Comparison of ENCODE assay signal across 29 cellular contexts in genomic region chr13:44605711-44606110, GRCh38.
"Had no signal": no experiment of that assay in that cellular context is flagged by ENCODE, and none has a peak within 500 bp of the region (broad histone marks: within the 10 kb centered on the region; RNA-seq: fewer than 3 reads in every experiment).

No MANE protein-coding gene starts in this region.

- H3K9me3 Mint-ChIP-seq: T-helper 1 cell treated with Interleukin-12 subunit alpha and Interleukin-12 subunit beta and Interleukin-4 antibody, amounts not matched to agents 30 μg/mL and 1 μg/mL, for 36 hours had no signal

- DNase-seq: activated CD4-positive, alpha-beta memory T cell treated with anti-CD3 and anti-CD28 coated beads for 36 hours; activated CD4-positive, alpha-beta T cell treated with anti-CD3 and anti-CD28 coated beads for 36 hours; activated CD4-positive, alpha-beta T cell treated with anti-CD3 and anti-CD28 coated beads, Interleukin-2, amount 10 ng/mL, durations not matched to agents 24 days and 14 days; activated CD4-positive, CD25-positive, alpha-beta regulatory T cell; activated CD4-positive, CD25-positive, alpha-beta regulatory T cell treated with anti-CD3 and anti-CD28 coated beads, Interleukin-2, amount 50 U/mL, for 72 hours; activated CD8-positive, alpha-beta memory T cell treated with anti-CD3 and anti-CD28 coated beads, Interleukin-2, amount 50 U/mL, for 48 hours; activated CD8-positive, alpha-beta T cell treated with anti-CD3 and anti-CD28 coated beads, Interleukin-2, amount 10 ng/mL, durations not matched to agents 7 days and 5 days; activated gamma-delta T cell; activated naive CD4-positive, alpha-beta T cell; activated naive CD4-positive, alpha-beta T cell treated with anti-CD3 and anti-CD28 coated beads, Interleukin-2, amount 10 ng/mL, durations not matched to agents 7 days and 5 days; activated naive CD8-positive, alpha-beta T cell treated with anti-CD3 and anti-CD28 coated beads, Interleukin-2, amount 10 ng/mL, durations not matched to agents 7 days and 5 days; activated T-cell treated with anti-CD3 and anti-CD28 coated beads for 4 hours; activated T-cell treated with anti-CD3 and anti-CD28 coated beads, Interleukin-2, amount 50 U/mL, for 24 hours; activated T-cell treated with anti-CD3 and anti-CD28 coated beads, Interleukin-2, amount 50 U/mL, for 72 hours; amniotic stem cell; anterior cingulate cortex; brain microvascular endothelial cell; dorsolateral prefrontal cortex; effector memory CD4-positive, alpha-beta T cell; endodermal cell; head of caudate nucleus; hippocampal formation had no signal

- H3K4me1 Mint-ChIP-seq: activated CD4-positive, alpha-beta T cell treated with anti-CD3 and anti-CD28 coated beads for 36 hours; activated CD4-positive, alpha-beta T cell treated with anti-CD3 and anti-CD28 coated beads, Interleukin-2, amount 10 ng/mL, durations not matched to agents 24 days and 14 days; activated naive CD4-positive, alpha-beta T cell treated with anti-CD3 and anti-CD28 coated beads, Interleukin-2, amount 10 ng/mL, durations not matched to agents 7 days and 5 days; activated naive CD8-positive, alpha-beta T cell treated with anti-CD3 and anti-CD28 coated beads, Interleukin-2, amount 10 ng/mL, durations not matched to agents 7 days and 5 days; central memory CD8-positive, alpha-beta T cell had no signal

- H3K27me3 ChIP-seq: brain microvascular endothelial cell, dorsolateral prefrontal cortex had no signal

- H3K4me3 Mint-ChIP-seq: activated CD4-positive, alpha-beta memory T cell treated with anti-CD3 and anti-CD28 coated beads for 36 hours; activated CD4-positive, alpha-beta T cell treated with anti-CD3 and anti-CD28 coated beads for 36 hours; activated CD4-positive, alpha-beta T cell treated with anti-CD3 and anti-CD28 coated beads, Interleukin-2, amount 10 ng/mL, durations not matched to agents 24 days and 14 days; activated CD8-positive, alpha-beta T cell treated with anti-CD3 and anti-CD28 coated beads, Interleukin-2, amount 10 ng/mL, durations not matched to agents 7 days and 5 days; activated naive CD4-positive, alpha-beta T cell treated with anti-CD3 and anti-CD28 coated beads, Interleukin-2, amount 10 ng/mL, durations not matched to agents 7 days and 5 days; activated naive CD8-positive, alpha-beta T cell treated with anti-CD3 and anti-CD28 coated beads, Interleukin-2, amount 10 ng/mL, durations not matched to agents 7 days and 5 days; activated T-cell treated with anti-CD3 and anti-CD28 coated beads, Interleukin-2, amount 50 U/mL, for 24 hours; activated T-cell treated with anti-CD3 and anti-CD28 coated beads, Interleukin-2, amount 50 U/mL, for 72 hours; central memory CD8-positive, alpha-beta T cell; dendritic cell treated with granulocyte-macrophage colony-stimulating factor and Interleukin-4, amounts not matched to agents 40 ng/mL and 50 ng/mL, for 4 days; endodermal cell; T-helper 1 cell treated with Interleukin-12 subunit alpha and Interleukin-12 subunit beta and Interleukin-4 antibody, amounts not matched to agents 30 μg/mL and 1 μg/mL, for 36 hours; T-helper 2 cell treated with Interferon-gamma antibody and Interleukin-4, amounts not matched to agents 5 μg/mL and 100 μg/mL, for 36 hours had no signal

- ATAC-seq: activated CD4-positive, alpha-beta T cell treated with anti-CD3 and anti-CD28 coated beads for 36 hours; activated CD8-positive, alpha-beta T cell treated with anti-CD3 and anti-CD28 coated beads, Interleukin-2, amount 10 ng/mL, durations not matched to agents 7 days and 5 days; activated naive CD4-positive, alpha-beta T cell treated with anti-CD3 and anti-CD28 coated beads, Interleukin-2, amount 50 U/mL, for 72 hours; activated T-cell treated with anti-CD3 and anti-CD28 coated beads, Interleukin-2, amount 50 U/mL, for 72 hours; esophagus mucosa had no signal

- H3K4me3 ChIP-seq: coronary artery, dorsolateral prefrontal cortex had no signal

- H3K36me3 ChIP-seq: brain microvascular endothelial cell had no signal

- H3K27ac ChIP-seq: brain microvascular endothelial cell, dorsolateral prefrontal cortex had no signal

- H3K27me3 Mint-ChIP-seq: activated naive CD4-positive, alpha-beta T cell treated with anti-CD3 and anti-CD28 coated beads, Interleukin-2, amount 10 ng/mL, durations not matched to agents 7 days and 5 days; dendritic cell treated with granulocyte-macrophage colony-stimulating factor and Interleukin-4, amounts not matched to agents 40 ng/mL and 50 ng/mL, for 4 days had no signal

- H3K27ac Mint-ChIP-seq: activated CD4-positive, alpha-beta memory T cell treated with anti-CD3 and anti-CD28 coated beads for 36 hours; activated CD4-positive, alpha-beta T cell treated with anti-CD3 and anti-CD28 coated beads for 36 hours; activated CD4-positive, alpha-beta T cell treated with anti-CD3 and anti-CD28 coated beads, Interleukin-2, amount 10 ng/mL, durations not matched to agents 24 days and 14 days; activated CD8-positive, alpha-beta T cell treated with anti-CD3 and anti-CD28 coated beads, Interleukin-2, amount 10 ng/mL, durations not matched to agents 7 days and 5 days; activated naive CD4-positive, alpha-beta T cell treated with anti-CD3 and anti-CD28 coated beads, Interleukin-2, amount 10 ng/mL, durations not matched to agents 7 days and 5 days; activated naive CD4-positive, alpha-beta T cell treated with anti-CD3 and anti-CD28 coated beads, Interleukin-2, amount 50 U/mL, for 72 hours; activated naive CD8-positive, alpha-beta T cell treated with anti-CD3 and anti-CD28 coated beads, Interleukin-2, amount 10 ng/mL, durations not matched to agents 7 days and 5 days; activated T-cell treated with anti-CD3 and anti-CD28 coated beads, Interleukin-2, amount 50 U/mL, for 24 hours; activated T-cell treated with anti-CD3 and anti-CD28 coated beads, Interleukin-2, amount 50 U/mL, for 72 hours; dendritic cell treated with granulocyte-macrophage colony-stimulating factor and Interleukin-4, amounts not matched to agents 40 ng/mL and 50 ng/mL, for 4 days; endodermal cell; T-helper 1 cell treated with Interleukin-12 subunit alpha and Interleukin-12 subunit beta and Interleukin-4 antibody, amounts not matched to agents 30 μg/mL and 1 μg/mL, for 36 hours; T-helper 2 cell treated with Interferon-gamma antibody and Interleukin-4, amounts not matched to agents 5 μg/mL and 100 μg/mL, for 36 hours had no signal

- H3K36me3 Mint-ChIP-seq: activated naive CD4-positive, alpha-beta T cell treated with anti-CD3 and anti-CD28 coated beads, Interleukin-2, amount 10 ng/mL, durations not matched to agents 7 days and 5 days; activated naive CD8-positive, alpha-beta T cell treated with anti-CD3 and anti-CD28 coated beads, Interleukin-2, amount 10 ng/mL, durations not matched to agents 7 days and 5 days had no signal
